ENCODE assay signal across 15 cellular contexts in the genomic region with DNA sequence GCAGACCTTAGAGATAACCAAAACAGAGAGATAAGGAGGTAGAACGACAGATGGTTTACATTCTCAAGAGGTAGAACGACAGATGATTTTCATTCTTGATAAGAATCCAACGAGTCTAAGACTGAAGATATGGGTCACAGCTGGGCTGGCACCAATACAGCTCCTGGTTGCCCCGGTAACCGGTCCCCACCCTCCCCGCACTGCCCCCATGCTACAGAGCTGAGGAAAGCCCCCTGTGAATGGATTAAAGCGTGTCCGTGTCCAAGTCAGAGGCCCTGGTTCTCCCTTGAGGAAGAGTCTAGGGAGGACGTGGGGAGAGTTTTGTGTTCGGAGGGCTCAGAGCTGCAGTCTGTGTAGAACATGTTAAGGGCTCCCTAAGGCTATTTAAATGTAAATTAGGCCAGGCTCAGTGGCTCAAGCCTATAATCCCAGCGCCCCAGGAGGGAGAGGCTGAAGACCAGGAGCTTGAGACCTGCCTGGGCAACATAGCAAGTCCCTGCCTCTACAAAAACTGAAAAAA. TPM values are rescaled to one million over a fixed set of nuclear protein-coding genes. Genes with fewer than 3 reads are reported as not detected.
DNase-seq lines count a peak whose midpoint lies in the region; ATAC-seq and TF ChIP-seq lines count a peak whose summit lies in the region.
"Had no signal": no experiment of that assay in that cellular context is flagged by ENCODE, and none has a peak within 500 bp of the region (broad histone marks: within the 10 kb centered on the region; RNA-seq: fewer than 3 reads in every experiment).

No MANE protein-coding gene starts in this region.

- peak overlapping the region; percentile 18; the same call in 1 of the 2 replicates for H3K9ac ChIP-seq in ES-I3 (ENCODE audit: low read depth, low read length)
- H3K9ac ChIP-seq in MM.1S (ENCODE audit: low read length): no peak overlapping the region

- no peak overlapping the region for H3K4me2 ChIP-seq in MM.1S (ENCODE audit: low read depth, low read length)

- peaks cover 13% of the 10 kb centered on the region; the same call in 1 of the 2 replicates for H3K4me1 ChIP-seq in ES-I3 (ENCODE audit: insufficient read depth, low read length)
- H3K4me1 ChIP-seq in MM.1S (ENCODE audit: low read length): no peaks in the 10 kb centered on the region
- H3K4me1 ChIP-seq: sigmoid colon had no signal

- H3K36me3 ChIP-seq in ES-I3 (ENCODE audit: insufficient read depth, low read length): no peaks in the 10 kb centered on the region
- no peaks in the 10 kb centered on the region for H3K36me3 ChIP-seq in MM.1S (replicated peaks; ENCODE audit: insufficient read depth, low read length)
- H3K36me3 ChIP-seq: brain microvascular endothelial cell had no signal

- peaks cover 4% of the 10 kb centered on the region for H3K36me3 Mint-ChIP-seq in brain

- no peaks in the 10 kb centered on the region for H3K27me3 ChIP-seq in MM.1S (replicated peaks; ENCODE audit: insufficient read depth, low read length)
- H3K27me3 ChIP-seq: brain microvascular endothelial cell, sigmoid colon had no signal

- no peaks in the 10 kb centered on the region for H3K9me3 Mint-ChIP-seq in brain
- H3K9me3 Mint-ChIP-seq: nephron; stimulated activated naive CD8-positive, alpha-beta T cell treated with anti-CD3 and anti-CD28 coated beads, Interleukin-15, amount 100 ng/mL, for 72 hours had no signal

- H4K20me1 ChIP-seq in MM.1S (ENCODE audit: insufficient read depth, low read length): no peaks in the 10 kb centered on the region

- peaks cover 10% of the 10 kb centered on the region for H3K4me1 Mint-ChIP-seq in brain

- H3K4me3 Mint-ChIP-seq in brain: peak overlapping the region in 3 of 5 experiments; percentile 17 to 36 (median 35)
- H3K4me3 Mint-ChIP-seq: nephron; stimulated activated naive CD8-positive, alpha-beta T cell treated with anti-CD3 and anti-CD28 coated beads, Interleukin-15, amount 100 ng/mL, for 72 hours had no signal

- H3K9me2 ChIP-seq in MM.1S (replicated peaks; ENCODE audit: insufficient read depth, low read length): no peaks in the 10 kb centered on the region

- no peak for ATAC-seq in GM21737 (IDR thresholded peaks at IDR 0.05; ENCODE audit: unreplicated experiment)
- ATAC-seq: stimulated activated naive CD8-positive, alpha-beta T cell treated with anti-CD3 and anti-CD28 coated beads, Interleukin-15, amount 100 ng/mL, for 72 hours had no signal

- H3K27me3 Mint-ChIP-seq in brain: no peaks in the 10 kb centered on the region
- H3K27me3 Mint-ChIP-seq: stimulated activated naive CD8-positive, alpha-beta T cell treated with anti-CD3 and anti-CD28 coated beads, Interleukin-15, amount 100 ng/mL, for 72 hours had no signal

- no peaks in the 10 kb centered on the region for H3K79me2 ChIP-seq in MM.1S (ENCODE audit: low read length)

- peak overlapping the region in 4 of 5 experiments; percentile 4 to 38 (median 12) for H3K27ac Mint-ChIP-seq in brain
- H3K27ac Mint-ChIP-seq: nephron had no signal

- no peaks in the 10 kb centered on the region for H3F3A ChIP-seq in MM.1S (ENCODE audit: insufficient read depth, low read length)

- no peak overlapping the region for H3K4me3 ChIP-seq in MM.1S (ENCODE audit: low read length)
- H3K4me3 ChIP-seq: sigmoid colon had no signal

- no peak overlapping the region for H2AFZ ChIP-seq in MM.1S (ENCODE audit: low read length)

- no peak for TF ChIP-seq CTCF in brain (conservative IDR thresholded peaks at IDR 0.05)
- TF ChIP-seq CTCF in MM.1S (IDR thresholded peaks at IDR 0.05; ENCODE audit: low read length): no peak

- DNase-seq in NCI-H146 (lab: John Stamatoyannopoulos, UW) (peak; percentile 70), left kidney (ENCODE audit: low read depth, low spot score) (peak; percentile 37), AML-193 (lab: John Stamatoyannopoulos, UW) (no peak), MM.1S (no peak)
- DNase-seq in stimulated activated naive CD4-positive, alpha-beta T cell treated with Interleukin-2 at 50 U/mL for 16 hours (lab: John Stamatoyannopoulos, UW): no peak
- DNase-seq: activated CD8-positive, alpha-beta memory T cell treated with anti-CD3 and anti-CD28 coated beads for 24 hours; activated gamma-delta T cell; brain microvascular endothelial cell; sigmoid colon; stimulated activated naive CD8-positive, alpha-beta T cell treated with anti-CD3 and anti-CD28 coated beads, Interleukin-15, amount 100 ng/mL, for 72 hours had no signal

- H3K9me3 ChIP-seq in ES-I3 (ENCODE audit: control insufficient read depth, insufficient read depth, low read length): no peaks in the 10 kb centered on the region
- H3K9me3 ChIP-seq in MM.1S (replicated peaks; ENCODE audit: insufficient read depth, low read length): no peaks in the 10 kb centered on the region
- H3K9me3 ChIP-seq: sigmoid colon had no signal

- H3K27ac ChIP-seq in MM.1S (ENCODE audit: low read length): no peak overlapping the region
- H3K27ac ChIP-seq: brain microvascular endothelial cell, C4-2B, sigmoid colon had no signal

RNA-seq across cellular contexts. Expression of a gene that starts 8.1 kb away (rescaled TPM):
- polyA plus RNA-seq in brain (ENCODE audit: insufficient read depth, low read depth, low replicate concordance): 12.4 TPM

Comparison
In these comparisons a context has a peak if more than half of its experiments do, and no peak if none do; other contexts are left out.
1. DNase-seq: peak in NCI-H146 (single experiment) and left kidney (single experiment); none in stimulated activated naive CD4-positive, alpha-beta T cell treated with Interleukin-2 at 50 U/mL for 16 hours (single experiment), AML-193 (0 of 2) and MM.1S (single experiment).